21 cellular contexts compared by ENCODE assay signal in the genomic region with DNA sequence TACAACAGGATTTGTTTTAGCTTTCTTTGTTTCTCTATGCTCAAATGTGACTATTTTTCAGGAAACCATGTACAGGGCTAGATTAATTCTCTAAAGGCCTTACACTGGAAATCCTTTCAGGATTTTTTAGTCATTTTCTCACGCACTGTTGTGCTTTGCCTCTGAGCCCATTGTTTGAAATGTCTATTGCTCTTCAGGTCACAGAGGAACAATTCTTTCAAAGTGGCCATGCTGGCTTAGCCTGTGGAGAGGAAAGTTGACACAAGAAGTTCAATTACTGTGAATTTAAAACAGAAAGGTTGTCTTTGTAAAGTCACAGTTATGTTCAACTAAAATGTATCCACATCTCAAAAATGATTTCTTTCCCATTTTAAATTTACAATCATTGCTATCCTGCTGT.
"Had no signal": no experiment of that assay in that cellular context is flagged by ENCODE, and none has a peak within 500 bp of the region (broad histone marks: within the 10 kb centered on the region; RNA-seq: fewer than 3 reads in every experiment).

No MANE protein-coding gene starts in this region.

- H3K4me3 Mint-ChIP-seq: activated naive CD8-positive, alpha-beta T cell; central memory CD8-positive, alpha-beta T cell; dendritic cell treated with granulocyte-macrophage colony-stimulating factor and Interleukin-4, amounts not matched to agents 40 ng/mL and 50 ng/mL, for 4 days; naive thymus-derived CD4-positive, alpha-beta T cell had no signal

- H3K27ac Mint-ChIP-seq: activated naive CD8-positive, alpha-beta T cell; dendritic cell treated with granulocyte-macrophage colony-stimulating factor and Interleukin-4, amounts not matched to agents 40 ng/mL and 50 ng/mL, for 4 days; naive thymus-derived CD4-positive, alpha-beta T cell had no signal

- H3K27me3 Mint-ChIP-seq: activated naive CD8-positive, alpha-beta T cell; central memory CD8-positive, alpha-beta T cell; dendritic cell treated with granulocyte-macrophage colony-stimulating factor and Interleukin-4, amounts not matched to agents 40 ng/mL and 50 ng/mL, for 4 days; naive thymus-derived CD4-positive, alpha-beta T cell had no signal

- H3K4me1 Mint-ChIP-seq: central memory CD8-positive, alpha-beta T cell; naive thymus-derived CD4-positive, alpha-beta T cell had no signal

- ATAC-seq: heart right ventricle; naive thymus-derived CD4-positive, alpha-beta T cell; right cardiac atrium had no signal

- DNase-seq: activated CD4-positive, alpha-beta T cell treated with anti-CD3 and anti-CD28 coated beads for 4 hours; activated CD4-positive, alpha-beta T cell treated with anti-CD3 and anti-CD28 coated beads, Interleukin-2, amount 50 U/mL, for 4 hours; activated CD4-positive, CD25-positive, alpha-beta regulatory T cell; activated CD8-positive, alpha-beta memory T cell treated with anti-CD3 and anti-CD28 coated beads for 24 hours; activated effector memory CD4-positive, alpha-beta T cell treated with Interleukin-2 at 50 U/mL for 16 hours; activated naive CD4-positive, alpha-beta T cell treated with Interleukin-2 at 50 U/mL for 16 hours; anterior cingulate cortex; esophagus squamous epithelium; foreskin melanocyte; heart right ventricle; midbrain; naive thymus-derived CD4-positive, alpha-beta T cell; posterior cingulate gyrus; right cardiac atrium; stimulated activated CD4-positive, alpha-beta T cell treated with anti-CD3 and anti-CD28 coated beads, Interleukin-15, amount 100 ng/mL, for 24 hours; stimulated activated CD4-positive, alpha-beta T cell treated with anti-CD3 and anti-CD28 coated beads, Interleukin-2, amount 100 ng/mL, for 24 hours; stimulated activated naive CD4-positive, alpha-beta T cell; tibial artery had no signal

- H3K36me3 Mint-ChIP-seq: activated naive CD8-positive, alpha-beta T cell; naive thymus-derived CD4-positive, alpha-beta T cell had no signal
